1 cellular context compared by ENCODE assay signal in genomic region chr21:38810034-38810825, GRCh38.
TF ChIP-seq lines count a peak whose summit lies in the region.

No MANE protein-coding gene starts in this region.

TF ChIP-seq in IMR-90, 13 proteins besides CTCF, POLR2A, EP300 and RAD21:
- TF ChIP-seq USF2 (IDR thresholded peaks at IDR 0.05; ENCODE audit: low read depth, low read length) = no peak
- TF ChIP-seq CHD1 (IDR thresholded peaks at IDR 0.05; ENCODE audit: low read depth, low read length) = no peak
- TF ChIP-seq MXI1 (IDR thresholded peaks at IDR 0.05; ENCODE audit: borderline replicate concordance, low read depth, low read length) = no peak
- TF ChIP-seq MAFK (IDR thresholded peaks at IDR 0.05; ENCODE audit: low read depth, low read length) = no peak
- TF ChIP-seq FOS (IDR thresholded peaks at IDR 0.05; ENCODE audit: low read depth, low read length) = no peak
- TF ChIP-seq ELK1 (IDR thresholded peaks at IDR 0.05; ENCODE audit: borderline replicate concordance, low read depth, low read length) = no peak
- no peak for TF ChIP-seq BHLHE40 (IDR thresholded peaks at IDR 0.05; ENCODE audit: low read depth, low read length)
- no peak for TF ChIP-seq RCOR1 (IDR thresholded peaks at IDR 0.05; ENCODE audit: insufficient replicate concordance, low read length)
- TF ChIP-seq CEBPB (IDR thresholded peaks at IDR 0.05; ENCODE audit: low read depth, low read length) = no peak
- no peak for TF ChIP-seq SMC3 (IDR thresholded peaks at IDR 0.05; ENCODE audit: low read depth, low read length)
- TF ChIP-seq RFX5 (IDR thresholded peaks at IDR 0.05; ENCODE audit: low read depth, low read length) = no peak
- TF ChIP-seq MAZ (IDR thresholded peaks at IDR 0.05; ENCODE audit: borderline replicate concordance, low read depth, low read length) = no peak
- no peak for TF ChIP-seq NFE2L2 (IDR thresholded peaks at IDR 0.05; ENCODE audit: low read depth, low read length)
TF ChIP-seq in IMR-90: peak in this region for 0.
